Comparison of ENCODE assay signal across 8 cellular contexts in the genomic region with DNA sequence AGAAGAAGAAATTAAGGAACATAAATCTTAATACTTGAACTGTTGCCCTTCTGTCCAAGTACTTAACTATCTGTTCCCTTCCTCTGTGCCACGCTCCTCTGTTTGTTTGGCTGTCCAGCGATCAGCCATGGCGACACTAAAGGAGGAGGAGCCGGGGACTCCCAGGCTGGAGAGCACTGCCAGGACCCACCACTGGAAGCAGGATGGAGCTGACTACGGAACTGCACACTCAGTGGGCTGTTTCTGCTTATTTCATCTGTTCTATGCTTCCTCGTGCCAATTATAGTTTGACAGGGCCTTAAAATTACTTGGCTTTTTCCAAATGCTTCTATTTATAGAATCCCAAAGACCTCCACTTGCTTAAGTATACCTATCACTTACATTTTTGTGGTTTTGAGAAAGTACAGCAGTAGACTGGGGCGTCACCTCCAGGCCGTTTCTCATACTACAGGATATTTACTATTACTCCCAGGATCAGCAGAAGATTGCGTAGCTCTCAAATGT. TPM values are rescaled to one million over a fixed set of nuclear protein-coding genes. Genes with fewer than 3 reads are reported as not detected.
DNase-seq lines count a peak whose midpoint lies in the region; ATAC-seq and TF ChIP-seq lines count a peak whose summit lies in the region.

No MANE protein-coding gene starts in this region.

- peaks cover 73% of the 10 kb centered on the region for H3K4me1 Mint-ChIP-seq in T-helper 2 cell treated with Interferon-gamma antibody and Interleukin-4, amounts not matched to agents 5 μg/mL and 100 μg/mL, for 36 hours (ENCODE audit: low read depth)

- H3K9me3 ChIP-seq in body of pancreas (no peaks in the 10 kb centered on the region), lung (ENCODE audit: control insufficient read depth in 2 of 2, insufficient read depth in 1 of 2, low read length in 1 of 2) (no peaks in the 10 kb centered on the region)

- no peak overlapping the region for H3K4me3 Mint-ChIP-seq in T-helper 2 cell treated with Interferon-gamma antibody and Interleukin-4, amounts not matched to agents 5 μg/mL and 100 μg/mL, for 36 hours

- H3K4me1 ChIP-seq in body of pancreas, result no peaks in the 10 kb centered on the region
- H3K4me1 ChIP-seq in lung (ENCODE audit: control insufficient read depth in 2 of 2, insufficient read depth in 2 of 2, low read length in 2 of 2), result no peaks in the 10 kb centered on the region

- H3K27me3 ChIP-seq in body of pancreas, result no peaks in the 10 kb centered on the region
- H3K27me3 ChIP-seq in lung (ENCODE audit: control insufficient read depth, insufficient read depth), result no peaks in the 10 kb centered on the region

- WGBS in body of pancreas, 2 donors, result 19 to 28% methylated on average over 9 of the region's 9 CpGs
- 18 to 19% methylated on average over 9 of the region's 9 CpGs for WGBS in lung, 2 donors

- H3K27ac ChIP-seq in body of pancreas, result no peak overlapping the region
- H3K27ac ChIP-seq in lung (ENCODE audit: low read depth in 1 of 2, low read length in 1 of 2), result no peak overlapping the region
- H3K27ac ChIP-seq in caudate nucleus (ENCODE audit: low read depth, low read length), result no peak overlapping the region

- peaks cover 89% of the 10 kb centered on the region for H3K36me3 Mint-ChIP-seq in T-helper 2 cell treated with Interferon-gamma antibody and Interleukin-4, amounts not matched to agents 5 μg/mL and 100 μg/mL, for 36 hours (ENCODE audit: low read depth)

- H3K27me3 Mint-ChIP-seq in T-helper 2 cell treated with Interferon-gamma antibody and Interleukin-4, amounts not matched to agents 5 μg/mL and 100 μg/mL, for 36 hours (ENCODE audit: low read depth), result no peaks in the 10 kb centered on the region

- no peaks in the 10 kb centered on the region for H3K9me3 Mint-ChIP-seq in T-helper 2 cell treated with Interferon-gamma antibody and Interleukin-4, amounts not matched to agents 5 μg/mL and 100 μg/mL, for 36 hours

- TF ChIP-seq POLR2A in body of pancreas (IDR thresholded peaks at IDR 0.05), result no peak

- H3K27ac Mint-ChIP-seq in T-helper 2 cell treated with Interferon-gamma antibody and Interleukin-4, amounts not matched to agents 5 μg/mL and 100 μg/mL, for 36 hours, result peak overlapping the region; percentile 75

- no peak overlapping the region for H3K4me3 ChIP-seq in body of pancreas
- no peak overlapping the region for H3K4me3 ChIP-seq in lung

- no peaks in the 10 kb centered on the region for H3K36me3 ChIP-seq in body of pancreas (replicated peaks in 1 of 2; ENCODE audit: insufficient read depth in 1 of 2, low read depth in 2 of 2)
- H3K36me3 ChIP-seq in lung (ENCODE audit: control insufficient read depth in 2 of 2, insufficient read depth in 2 of 2, low read length in 2 of 2), result no peaks in the 10 kb centered on the region

- ATAC-seq in body of pancreas (peak; percentile 73), lung (ENCODE audit: insufficient read depth, low FRiP score) (peak; percentile 78), GM21526 (IDR thresholded peaks at IDR 0.05; ENCODE audit: low FRiP score, unreplicated experiment) (no peak)

- intact Hi-C loops in body of pancreas (cut with DNase I), result no loop called here

- TF ChIP-seq CTCF in body of pancreas (IDR thresholded peaks at IDR 0.05) (peak in 6 of 7 experiments; percentile 16 to 70 (median 38)), lung (IDR thresholded peaks at IDR 0.05; ENCODE audit: control extremely low read depth, extremely low read depth) (peak; percentile 10)

- no peak for DNase-seq in T-helper 2 cell treated with Interferon-gamma antibody and Interleukin-4, amounts not matched to agents 5 μg/mL and 100 μg/mL, for 36 hours (ENCODE audit: low spot score)
- DNase-seq in T-helper 2 cell (no peak), NCI-H460 (ENCODE audit: extremely low read depth, low read depth) (peak; percentile 19), body of pancreas (peak; percentile 27 to 68 (median 38)), lung (ENCODE audit: low spot score) (peak; percentile 72), caudate nucleus (lab: John Stamatoyannopoulos, UW) (no peak), DMS153 treated with DMSO at 0.1 percent for 48 hours (lab: John Stamatoyannopoulos, UW; ENCODE audit: unreplicated experiment) (no peak)

RNA-seq across cellular contexts. Expression of gene IRF4, which starts 17.1 kb away (rescaled TPM):
- total RNA-seq in NCI-H460 (2014; rRNA removed; shearing (Covaris generic)), result 0.67 and 1.0 TPM in 2 replicates
- 0.27 and 0.67 TPM in 2 replicates for polyA plus RNA-seq in NCI-H460 (2014; cell fraction: nucleus; rRNA removed)
- total RNA-seq in body of pancreas, result under 1 TPM in 1 of 2 donors, not detected in 1; 0.26 TPM
- total RNA-seq in lung, result 1 to 10 TPM; 4.6 to 5.0 TPM
- 1 to 10 TPM in 1 of 2 donors, under 1 TPM in 1; 0.85 to 1.1 TPM for polyA plus RNA-seq in lung

Comparison
In these comparisons a context has a peak if more than half of its experiments do, and no peak if none do; other contexts are left out.
1. DNase-seq: peak in NCI-H460 (single experiment), body of pancreas (4 of 4) and lung (single experiment); none in T-helper 2 cell treated with Interferon-gamma antibody and Interleukin-4, amounts not matched to agents 5 μg/mL and 100 μg/mL, for 36 hours (single experiment), T-helper 2 cell (0 of 5), caudate nucleus (0 of 61) and DMS153 treated with DMSO at 0.1 percent for 48 hours (single experiment).